In genomic region chr9:115548826-115549225, GRCh38 we compare ENCODE assay signal across 24 cellular contexts.
DNase-seq lines count a peak whose midpoint lies in the region; ATAC-seq and TF ChIP-seq lines count a peak whose summit lies in the region.
"Had no signal": no experiment of that assay in that cellular context is flagged by ENCODE, and none has a peak within 500 bp of the region (broad histone marks: within the 10 kb centered on the region; RNA-seq: fewer than 3 reads in every experiment).

No MANE protein-coding gene starts in this region.

- H3K9me3 Mint-ChIP-seq in MCF 10A (ENCODE audit: unreplicated experiment): no peaks in the 10 kb centered on the region
- H3K9me3 Mint-ChIP-seq: activated T-cell treated with anti-CD3 and anti-CD28 coated beads, Interleukin-2, amount 50 U/mL, for 4 hours had no signal

- H3K36me3 ChIP-seq in mammary epithelial cell (ENCODE audit: insufficient read depth, low read length): no peaks in the 10 kb centered on the region
- no peaks in the 10 kb centered on the region for H3K36me3 ChIP-seq in adipocyte (ENCODE audit: control insufficient read depth, insufficient read depth, low read length, severe bottlenecking)
- no peaks in the 10 kb centered on the region for H3K36me3 ChIP-seq in smooth muscle cell (ENCODE audit: low read depth)
- H3K36me3 ChIP-seq in transverse colon: no peaks in the 10 kb centered on the region
- H3K36me3 ChIP-seq: right atrium auricular region, suprapubic skin had no signal

- H3K9me3 ChIP-seq in mammary epithelial cell (replicated peaks; ENCODE audit: insufficient read depth, low read length): no peaks in the 10 kb centered on the region
- no peaks in the 10 kb centered on the region for H3K9me3 ChIP-seq in adipocyte (ENCODE audit: control insufficient read depth, low read length)
- no peaks in the 10 kb centered on the region for H3K9me3 ChIP-seq in smooth muscle cell (replicated peaks; ENCODE audit: low read depth)
- H3K9me3 ChIP-seq in transverse colon: no peaks in the 10 kb centered on the region
- H3K9me3 ChIP-seq: right atrium auricular region, suprapubic skin had no signal

- dilution Hi-C loops in mammary epithelial cell (cut with HindIII; ENCODE audit: low sequenced_read_pairs): no loop called here

- POLR2A ChIA-PET in MCF 10A (lab: Yijun Ruan, JAX): no interaction called here

- H4K20me1 ChIP-seq in mammary epithelial cell (ENCODE audit: insufficient read depth, low read length) (no peaks in the 10 kb centered on the region), smooth muscle cell (ENCODE audit: low read depth) (no peaks in the 10 kb centered on the region)

- DNase-seq in MCF 10A (ENCODE audit: unreplicated experiment) (peak; percentile 2), mammary epithelial cell (no peak), adipocyte (ENCODE audit: low read depth) (peak; percentile 56), fibroblast of villous mesenchyme (ENCODE audit: low read depth) (peak; percentile 80), smooth muscle cell (lab: John Stamatoyannopoulos, UW; ENCODE audit: unreplicated experiment) (no peak), transverse colon (no peak), DMS53 (lab: John Stamatoyannopoulos, UW) (no peak)
- DNase-seq: activated CD4-positive, alpha-beta T cell treated with anti-CD3 and anti-CD28 coated beads for 1 hour; activated naive CD4-positive, alpha-beta T cell treated with Interleukin-2 at 50 U/mL for 16 hours; activated T-cell treated with anti-CD3 and anti-CD28 coated beads, Interleukin-2, amount 50 U/mL, for 4 hours; aorta; C1 segment of cervical spinal cord; cerebellar nuclear complex; effector CD8-positive, alpha-beta T cell; MV-4-11; NCI-H524 treated with DMSO at 0.1 percent for 48 hours; occipital lobe; Right ventricle myocardium superior; SW 1271 had no signal

- 0% methylated on average over 1 of the region's 1 CpG for WGBS in mammary epithelial cell (ENCODE audit: low coverage, missing lambda C conversion rate)
- 6% methylated on average over 1 of the region's 1 CpG for WGBS in smooth muscle cell (ENCODE audit: low lambda C conversion rate)
- 25 to 33% methylated on average over 1 of the region's 1 CpG for WGBS in transverse colon (ENCODE audit: low coverage in 1 of 2), 2 donors

- no peak overlapping the region for H3K9ac ChIP-seq in mammary epithelial cell (ENCODE audit: insufficient read depth, low read length)
- no peak overlapping the region for H3K9ac ChIP-seq in adipocyte (ENCODE audit: low read length)
- H3K9ac ChIP-seq in smooth muscle cell (ENCODE audit: low read depth): no peak overlapping the region

- ATAC-seq in GM21529 (IDR thresholded peaks at IDR 0.05; ENCODE audit: unreplicated experiment): no peak
- ATAC-seq: activated T-cell treated with anti-CD3 and anti-CD28 coated beads, Interleukin-2, amount 50 U/mL, for 4 hours had no signal

- H3K36me3 Mint-ChIP-seq in MCF 10A (ENCODE audit: insufficient read depth, unreplicated experiment): no peaks in the 10 kb centered on the region

- no peak for TF ChIP-seq CTCF in MCF 10A (IDR thresholded peaks at IDR 0.05; ENCODE audit: unreplicated experiment)
- TF ChIP-seq CTCF in mammary epithelial cell (conservative IDR thresholded peaks at IDR 0.05 in 1 of 2, IDR thresholded peaks at IDR 0.05 in 1 of 2; ENCODE audit: extremely low read depth in 1 of 2, insufficient read depth in 1 of 2, low read depth in 1 of 2, low read length in 2 of 2): no peak
- TF ChIP-seq CTCF in fibroblast of villous mesenchyme (IDR thresholded peaks at IDR 0.05; ENCODE audit: insufficient read depth, low read depth, low read length): no peak
- TF ChIP-seq CTCF in smooth muscle cell (IDR thresholded peaks at IDR 0.05; ENCODE audit: borderline replicate concordance, insufficient read depth, poor library complexity, severe bottlenecking): no peak
- TF ChIP-seq CTCF in transverse colon (IDR thresholded peaks at IDR 0.05): no peak

- no peak for TF ChIP-seq EP300 in transverse colon (IDR thresholded peaks at IDR 0.05; ENCODE audit: low read depth)

- TF ChIP-seq POLR2A in transverse colon (IDR thresholded peaks at IDR 0.05): no peak

- BruUV-seq in MCF 10A (replicated peaks; lab: Mats Ljungman, UMichigan) (no TSS peak), mammary epithelial cell (replicated peaks; lab: Mats Ljungman, UMichigan) (no TSS peak)

- intact Hi-C loops in MCF 10A (cut with micrococcal nuclease) (no loop called here), mammary epithelial cell (cut with micrococcal nuclease) (no loop called here), transverse colon (cut with DNase I; ENCODE audit: low total_unique reads) (no loop called here)

- H3K4me1 Mint-ChIP-seq in MCF 10A (ENCODE audit: insufficient read depth, unreplicated experiment): no peaks in the 10 kb centered on the region

- no peaks in the 10 kb centered on the region for H3K27me3 Mint-ChIP-seq in MCF 10A (ENCODE audit: insufficient read depth, unreplicated experiment)

- H3K79me2 ChIP-seq in mammary epithelial cell (ENCODE audit: insufficient read depth, low read length) (no peaks in the 10 kb centered on the region), smooth muscle cell (ENCODE audit: low read depth) (no peaks in the 10 kb centered on the region)
- H3K79me2 ChIP-seq: hepatocyte had no signal

- CTCF ChIA-PET in MCF 10A (lab: Yijun Ruan, JAX) (interaction anchor here (1.0 kb wide), 1 partner anchor 12 kb away, joined by 4 read pairs; no protein-coding TSS in a partner anchor), mammary epithelial cell (lab: Charles Lee; ENCODE audit: low non-redundant PET) (no interaction called here)

- H3K27ac Mint-ChIP-seq in MCF 10A (ENCODE audit: low read depth, unreplicated experiment): no peak overlapping the region

- H3K27me3 ChIP-seq in mammary epithelial cell (ENCODE audit: insufficient read depth, low read length) (peaks cover 2% of the 10 kb centered on the region), adipocyte (replicated peaks; ENCODE audit: control insufficient read depth, insufficient read depth, low read length) (no peaks in the 10 kb centered on the region), smooth muscle cell (ENCODE audit: low read depth) (no peaks in the 10 kb centered on the region), transverse colon (no peaks in the 10 kb centered on the region)
- H3K27me3 ChIP-seq: hepatocyte, right atrium auricular region, suprapubic skin had no signal

- H3K4me3 Mint-ChIP-seq in MCF 10A (ENCODE audit: unreplicated experiment): no peak overlapping the region
- H3K4me3 Mint-ChIP-seq: activated T-cell treated with anti-CD3 and anti-CD28 coated beads, Interleukin-2, amount 50 U/mL, for 4 hours had no signal

- H2AFZ ChIP-seq in mammary epithelial cell (ENCODE audit: low read depth, low read length) (no peak overlapping the region), smooth muscle cell (ENCODE audit: low read depth) (no peak overlapping the region)
- H2AFZ ChIP-seq: hepatocyte had no signal

- H3K4me2 ChIP-seq in mammary epithelial cell (ENCODE audit: insufficient read depth, low read depth, low read length): no peak overlapping the region
- H3K4me2 ChIP-seq in smooth muscle cell: peak overlapping the region; percentile 59
- H3K4me2 ChIP-seq: hepatocyte had no signal

- H3K27ac ChIP-seq in mammary epithelial cell (ENCODE audit: insufficient read depth, low read depth, low read length): no peak overlapping the region
- H3K27ac ChIP-seq in smooth muscle cell (ENCODE audit: low read depth): peak overlapping the region; percentile 24
- no peak overlapping the region for H3K27ac ChIP-seq in transverse colon
- H3K27ac ChIP-seq: hepatocyte, right atrium auricular region, suprapubic skin had no signal

- H3K4me1 ChIP-seq in mammary epithelial cell (ENCODE audit: insufficient read depth, low read length) (no peaks in the 10 kb centered on the region), adipocyte (ENCODE audit: control insufficient read depth, insufficient read depth, low read length) (no peaks in the 10 kb centered on the region), smooth muscle cell (ENCODE audit: low read depth) (peaks cover 11% of the 10 kb centered on the region), transverse colon (no peaks in the 10 kb centered on the region)
- H3K4me1 ChIP-seq: right atrium auricular region, suprapubic skin had no signal

- H3K4me3 ChIP-seq in mammary epithelial cell (replicated peaks in 1 of 3; ENCODE audit: insufficient read depth in 1 of 3, low read depth in 2 of 3, low read length in 3 of 3) (no peak overlapping the region), adipocyte (ENCODE audit: low read length) (no peak overlapping the region), fibroblast of villous mesenchyme (ENCODE audit: low read depth, low read length) (no peak overlapping the region), smooth muscle cell (no peak overlapping the region), transverse colon (no peak overlapping the region)
- H3K4me3 ChIP-seq: hepatocyte, lung, right atrium auricular region, suprapubic skin had no signal

- in situ Hi-C loops in mammary epithelial cell (cut with MboI; ENCODE audit: low sequenced_read_pairs in 2 of 2): loop anchor here in 1 of 2 donors (25.0 kb wide), 1 partner anchor 787 kb away; no protein-coding TSS in a partner anchor
- in situ Hi-C loops in transverse colon (cut with MboI; ENCODE audit: low pct_ligation_motif_present in 1 of 4, low pct_unique_long_range_greater_than_20kb in 1 of 4, low sequenced_read_pairs in 3 of 4): no loop called here

- H3F3A ChIP-seq in smooth muscle cell (ENCODE audit: low read depth): no peaks in the 10 kb centered on the region

Comparison
In these comparisons a context has a peak if more than half of its experiments do, and no peak if none do; other contexts are left out.
1. DNase-seq: peak in MCF 10A (single experiment), adipocyte (single experiment) and fibroblast of villous mesenchyme (single experiment); none in mammary epithelial cell (single experiment), smooth muscle cell (single experiment), transverse colon (single experiment) and DMS53 (single experiment).